Comparison of ENCODE assay signal across 24 cellular contexts in genomic region chr19:8635422-8635821, GRCh38. TPM values are rescaled to one million over a fixed set of nuclear protein-coding genes. Genes with fewer than 3 reads are reported as not detected.
DNase-seq lines count a peak whose midpoint lies in the region; ATAC-seq and TF ChIP-seq lines count a peak whose summit lies in the region.
"Had no signal": no experiment of that assay in that cellular context is flagged by ENCODE, and none has a peak within 500 bp of the region (broad histone marks: within the 10 kb centered on the region; RNA-seq: fewer than 3 reads in every experiment).

No MANE protein-coding gene starts in this region.

- in situ Hi-C loops in GM23248 (cut with MboI) = no loop called here
- in situ Hi-C loops in astrocyte of the spinal cord (cut with HindIII; ENCODE audit: low sequenced_read_pairs) = no loop called here

- H3K4me2 ChIP-seq in GM23248 (ENCODE audit: unreplicated experiment) (no peak overlapping the region), PC-3 (ENCODE audit: low read length) (no peak overlapping the region)
- H3K4me2 ChIP-seq: PC-9 had no signal

- ATAC-seq in PC-3 = peak; percentile 37
- ATAC-seq: T-cell had no signal

- H3F3A ChIP-seq in GM23248 (ENCODE audit: insufficient read depth) (no peaks in the 10 kb centered on the region), PC-3 (ENCODE audit: low read length, unreplicated experiment) (no peaks in the 10 kb centered on the region)

- POLR2A ChIA-PET in PC-3 (lab: Charles Lee; ENCODE audit: unreplicated experiment) = no interaction called here

- no peaks in the 10 kb centered on the region for H3K36me3 ChIP-seq in GM23248 (ENCODE audit: low read depth)
- no peaks in the 10 kb centered on the region for H3K36me3 ChIP-seq in PC-3 (ENCODE audit: low read depth, low read length)
- H3K36me3 ChIP-seq: SJCRH30 had no signal

- H2AFZ ChIP-seq in GM23248 = no peak overlapping the region
- H2AFZ ChIP-seq in PC-3 (ENCODE audit: low read length) = no peak overlapping the region
- H2AFZ ChIP-seq: PC-9 had no signal

- H3K9ac ChIP-seq in GM23248 = no peak overlapping the region
- no peak overlapping the region for H3K9ac ChIP-seq in PC-3 (ENCODE audit: low read length)

- peak; percentile 76 for DNase-seq in AG10803 (ENCODE audit: low read depth)
- peak; percentile 75 for DNase-seq in GM23248
- DNase-seq in PC-3 = peak; percentile 79
- peak; percentile 52 for DNase-seq in astrocyte of the spinal cord (ENCODE audit: low read depth, low spot score)
- DNase-seq in 8988T = no peak
- no peak for DNase-seq in NCI-H128 (lab: John Stamatoyannopoulos, UW; ENCODE audit: unreplicated experiment)
- no peak for DNase-seq in stimulated activated CD4-positive, alpha-beta T cell treated with anti-CD3 and anti-CD28 coated beads, Interleukin-2, amount 100 ng/mL, for 48 hours
- no peak for DNase-seq in AML-193 (lab: John Stamatoyannopoulos, UW)
- DNase-seq: Caco-2; CD4-positive, alpha-beta T cell; H7; Karpas-422; NCI-H1105 treated with DMSO at 0.1 percent for 48 hours; NCI-H1694 treated with DMSO at 0.1 percent for 48 hours; NCI-H510A; NCI-H82; SJCRH30; T-cell; T1000 had no signal

- H3K79me2 ChIP-seq in GM23248 (ENCODE audit: insufficient read depth) (no peaks in the 10 kb centered on the region), PC-3 (ENCODE audit: low read length) (no peaks in the 10 kb centered on the region)

- no peak overlapping the region for H3K4me3 ChIP-seq in AG10803 (ENCODE audit: low read length)
- no peak overlapping the region for H3K4me3 ChIP-seq in GM23248
- H3K4me3 ChIP-seq in PC-3 (ENCODE audit: low read length) = no peak overlapping the region
- H3K4me3 ChIP-seq in astrocyte of the spinal cord (ENCODE audit: low read depth, low read length) = no peak overlapping the region
- H3K4me3 ChIP-seq: PC-9, SJCRH30 had no signal

- no TSS peak for BruUV-seq in PC-3 (replicated peaks; lab: Mats Ljungman, UMichigan)

- no peaks in the 10 kb centered on the region for H3K9me3 ChIP-seq in GM23248 (ENCODE audit: low read depth)
- H3K9me3 ChIP-seq in PC-3 (ENCODE audit: low read length) = no peaks in the 10 kb centered on the region
- H3K9me3 ChIP-seq: SJCRH30 had no signal

- 29 to 31% methylated on average over 8 of the region's 8 CpGs for WGBS in GM23248 (ENCODE audit: low coverage in 1 of 2, low lambda C conversion rate in 2 of 2, missing lambda C conversion rate in 2 of 2), 2 experiments

- H3K27me3 ChIP-seq in GM23248 (replicated peaks; ENCODE audit: insufficient read depth) (no peaks in the 10 kb centered on the region), PC-3 (ENCODE audit: low read length) (0 out of 2 replicates have a peak, but pooled peaks cover 2% of the 10 kb centered on the region)
- H3K27me3 ChIP-seq: SJCRH30 had no signal

- H3K27ac ChIP-seq in GM23248 (peak overlapping the region; percentile 33; the same call in 1 of the 2 replicates), PC-3 (ENCODE audit: low read length) (no peak overlapping the region)
- H3K27ac ChIP-seq: PC-9, SJCRH30 had no signal

- no peaks in the 10 kb centered on the region for H3K4me1 ChIP-seq in GM23248 (ENCODE audit: insufficient read depth)
- H3K4me1 ChIP-seq in PC-3 (ENCODE audit: insufficient read depth, low read length) = peaks cover 8% of the 10 kb centered on the region
- H3K4me1 ChIP-seq: SJCRH30 had no signal

- no peaks in the 10 kb centered on the region for H3K9me2 ChIP-seq in GM23248 (ENCODE audit: insufficient read depth)
- H3K9me2 ChIP-seq in PC-3 (replicated peaks; ENCODE audit: low read length) = no peaks in the 10 kb centered on the region

- intact Hi-C loops in PC-3 (cut with micrococcal nuclease) = no loop called here

- CTCF ChIA-PET in PC-3 (lab: Charles Lee) = no interaction called here

- no peaks in the 10 kb centered on the region for H4K20me1 ChIP-seq in GM23248 (ENCODE audit: insufficient read depth)
- H4K20me1 ChIP-seq in PC-3 (ENCODE audit: low read length) = no peaks in the 10 kb centered on the region

- TF ChIP-seq CTCF in AG10803 (conservative IDR thresholded peaks at IDR 0.05; ENCODE audit: low read length) (no peak), PC-3 (conservative IDR thresholded peaks at IDR 0.05; ENCODE audit: low read depth, low read length) (no peak), astrocyte of the spinal cord (IDR thresholded peaks at IDR 0.05; ENCODE audit: low read depth, low read length) (no peak)

RNA-seq across cellular contexts. Expression of gene NFILZ, which starts 5.0 kb away (rescaled TPM):
- not detected in 2 replicates for total RNA-seq in GM23248 (2014; rRNA removed; shearing (Covaris generic))
- not detected in 2 replicates for polyA plus RNA-seq in GM23248 (2016; fragmentation: Nextera tagmentation; extraction: Ambion mirVana)
- not detected in 2 replicates for total RNA-seq in PC-3 (2014; rRNA removed)
- total RNA-seq: Caco-2; CD4-positive, alpha-beta T cell; H7; HT1080; PC-9; SJCRH30; T-cell had no signal
- polyA plus RNA-seq: AG04450, BJ, IgD-negative memory B cell had no signal

RNA-seq across cellular contexts. Expression of gene ADAMTS10, which starts 24.9 kb away (rescaled TPM):
- 12.2 and 12.9 TPM in 2 replicates for total RNA-seq in GM23248 (2014; rRNA removed; shearing (Covaris generic))
- polyA plus RNA-seq in GM23248 (2016; fragmentation: Nextera tagmentation; extraction: Ambion mirVana) = 3.5 and 4.3 TPM in 2 replicates
- total RNA-seq in PC-3 (2014; rRNA removed) = 1.2 TPM in 1 of 2 replicates, not detected in the other
- total RNA-seq: HT1080, PC-9, SJCRH30 had no signal
- polyA plus RNA-seq: IgD-negative memory B cell had no signal

RNA-seq across cellular contexts. Expression of gene MYO1F, which starts 58.2 kb away (rescaled TPM):
- total RNA-seq in GM23248 (2014; rRNA removed; shearing (Covaris generic)) = 0.54 and 9.0 TPM in 2 replicates
- 1.1 and 1.6 TPM in 2 replicates for polyA plus RNA-seq in GM23248 (2016; fragmentation: Nextera tagmentation; extraction: Ambion mirVana)
- total RNA-seq in PC-3 (2014; rRNA removed) = 2.0 TPM in 1 of 2 replicates, not detected in the other
- total RNA-seq: HT1080 had no signal

Comparison
In these comparisons a context has a peak if more than half of its experiments do, and no peak if none do; other contexts are left out.
1. DNase-seq: peak in AG10803 (single experiment), GM23248 (single experiment), PC-3 (single experiment) and astrocyte of the spinal cord (single experiment); none in 8988T (single experiment), NCI-H128 (single experiment), stimulated activated CD4-positive, alpha-beta T cell treated with anti-CD3 and anti-CD28 coated beads, Interleukin-2, amount 100 ng/mL, for 48 hours (0 of 2) and AML-193 (0 of 2).